In the genomic region with DNA sequence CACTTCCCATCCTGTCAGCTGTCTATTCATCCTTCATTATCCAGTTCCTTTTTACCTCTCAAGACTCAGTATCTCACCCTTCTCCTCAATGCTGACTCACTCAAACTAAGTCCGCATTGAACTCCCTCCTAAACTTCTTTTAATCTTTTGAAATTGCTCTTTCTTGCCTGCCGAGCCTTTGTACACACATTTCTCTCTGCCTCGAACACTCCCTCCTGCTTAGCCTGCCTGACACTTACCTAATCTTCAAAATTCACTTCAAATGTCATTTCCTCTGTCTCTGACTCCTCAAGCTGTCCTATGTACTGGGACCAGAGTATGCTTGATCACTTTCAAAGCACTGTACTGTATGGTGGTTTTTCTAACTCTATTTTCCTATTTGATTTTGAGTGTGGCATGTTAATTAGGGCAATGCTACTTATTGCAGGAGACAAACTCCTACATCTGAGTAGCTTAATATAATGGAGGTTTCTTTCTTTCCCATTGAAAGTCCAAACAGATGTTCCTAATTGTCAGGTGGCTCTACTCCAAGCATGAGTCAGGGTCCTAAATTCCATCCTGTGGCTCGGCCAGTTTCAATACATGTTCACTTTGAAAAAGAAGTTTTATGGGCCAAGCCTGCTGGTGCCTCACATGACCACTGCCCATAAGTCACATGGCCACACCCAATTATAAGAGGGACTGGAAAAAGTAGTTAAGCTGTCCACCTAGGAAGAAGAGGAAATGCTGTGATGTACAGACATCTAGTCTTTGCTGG, we compare ENCODE assay signal across 1 cellular context.
TF ChIP-seq lines count a peak whose summit lies in the region.

No MANE protein-coding gene starts in this region.

TF ChIP-seq in K562, 482 proteins besides CTCF, POLR2A, EP300 and RAD21 (continued from another document):
- TF ChIP-seq, protein P1, sequence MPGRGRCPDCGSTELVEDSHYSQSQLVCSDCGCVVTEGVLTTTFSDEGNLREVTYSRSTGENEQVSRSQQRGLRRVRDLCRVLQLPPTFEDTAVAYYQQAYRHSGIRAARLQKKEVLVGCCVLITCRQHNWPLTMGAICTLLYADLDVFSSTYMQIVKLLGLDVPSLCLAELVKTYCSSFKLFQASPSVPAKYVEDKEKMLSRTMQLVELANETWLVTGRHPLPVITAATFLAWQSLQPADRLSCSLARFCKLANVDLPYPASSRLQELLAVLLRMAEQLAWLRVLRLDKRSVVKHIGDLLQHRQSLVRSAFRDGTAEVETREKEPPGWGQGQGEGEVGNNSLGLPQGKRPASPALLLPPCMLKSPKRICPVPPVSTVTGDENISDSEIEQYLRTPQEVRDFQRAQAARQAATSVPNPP (IDR thresholded peaks at IDR 0.05; ENCODE audit: borderline replicate concordance, insufficient read depth, insufficient read length), result no peak
- TF ChIP-seq CBFA2T2 (conservative IDR thresholded peaks at IDR 0.05), result peak; percentile 53; the same call in 1 of the 2 replicates
- peak; percentile 85 for TF ChIP-seq ZNF316 (IDR thresholded peaks at IDR 0.05)
- TF ChIP-seq ATF1 (CRISPR knock-in tag; IDR thresholded peaks at IDR 0.05), result no peak
- TF ChIP-seq ATF1 (tag; IDR thresholded peaks at IDR 0.05), result no peak
- no peak for TF ChIP-seq JUND (IDR thresholded peaks at IDR 0.05; ENCODE audit: borderline replicate concordance, low read depth, low read length)
- TF ChIP-seq JUND (tag; IDR thresholded peaks at IDR 0.05; ENCODE audit: borderline replicate concordance, low read depth, low read length), result peak; percentile 23; the same call in 2 of the 3 replicates
- peak; percentile 56 for TF ChIP-seq MAFG (tag; conservative IDR thresholded peaks at IDR 0.05)
- TF ChIP-seq, protein P2, sequence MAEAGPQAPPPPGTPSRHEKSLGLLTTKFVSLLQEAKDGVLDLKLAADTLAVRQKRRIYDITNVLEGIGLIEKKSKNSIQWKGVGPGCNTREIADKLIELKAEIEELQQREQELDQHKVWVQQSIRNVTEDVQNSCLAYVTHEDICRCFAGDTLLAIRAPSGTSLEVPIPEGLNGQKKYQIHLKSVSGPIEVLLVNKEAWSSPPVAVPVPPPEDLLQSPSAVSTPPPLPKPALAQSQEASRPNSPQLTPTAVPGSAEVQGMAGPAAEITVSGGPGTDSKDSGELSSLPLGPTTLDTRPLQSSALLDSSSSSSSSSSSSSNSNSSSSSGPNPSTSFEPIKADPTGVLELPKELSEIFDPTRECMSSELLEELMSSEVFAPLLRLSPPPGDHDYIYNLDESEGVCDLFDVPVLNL (CRISPR knock-in tag; IDR thresholded peaks at IDR 0.05; ENCODE audit: low read depth), result no peak
- no peak for TF ChIP-seq ZNF644 (tag; IDR thresholded peaks at IDR 0.05; ENCODE audit: low read depth)
- TF ChIP-seq ZEB2 (IDR thresholded peaks at IDR 0.05), result peak; percentile 18; the same call in 1 of the 2 replicates
- TF ChIP-seq DPF2 (IDR thresholded peaks at IDR 0.05), result peak; percentile 62; the same call in 1 of the 2 replicates
- TF ChIP-seq ARID1B (IDR thresholded peaks at IDR 0.05), result peak; percentile 51
